ENCODE assay signal across 7 cellular contexts in the genomic region with DNA sequence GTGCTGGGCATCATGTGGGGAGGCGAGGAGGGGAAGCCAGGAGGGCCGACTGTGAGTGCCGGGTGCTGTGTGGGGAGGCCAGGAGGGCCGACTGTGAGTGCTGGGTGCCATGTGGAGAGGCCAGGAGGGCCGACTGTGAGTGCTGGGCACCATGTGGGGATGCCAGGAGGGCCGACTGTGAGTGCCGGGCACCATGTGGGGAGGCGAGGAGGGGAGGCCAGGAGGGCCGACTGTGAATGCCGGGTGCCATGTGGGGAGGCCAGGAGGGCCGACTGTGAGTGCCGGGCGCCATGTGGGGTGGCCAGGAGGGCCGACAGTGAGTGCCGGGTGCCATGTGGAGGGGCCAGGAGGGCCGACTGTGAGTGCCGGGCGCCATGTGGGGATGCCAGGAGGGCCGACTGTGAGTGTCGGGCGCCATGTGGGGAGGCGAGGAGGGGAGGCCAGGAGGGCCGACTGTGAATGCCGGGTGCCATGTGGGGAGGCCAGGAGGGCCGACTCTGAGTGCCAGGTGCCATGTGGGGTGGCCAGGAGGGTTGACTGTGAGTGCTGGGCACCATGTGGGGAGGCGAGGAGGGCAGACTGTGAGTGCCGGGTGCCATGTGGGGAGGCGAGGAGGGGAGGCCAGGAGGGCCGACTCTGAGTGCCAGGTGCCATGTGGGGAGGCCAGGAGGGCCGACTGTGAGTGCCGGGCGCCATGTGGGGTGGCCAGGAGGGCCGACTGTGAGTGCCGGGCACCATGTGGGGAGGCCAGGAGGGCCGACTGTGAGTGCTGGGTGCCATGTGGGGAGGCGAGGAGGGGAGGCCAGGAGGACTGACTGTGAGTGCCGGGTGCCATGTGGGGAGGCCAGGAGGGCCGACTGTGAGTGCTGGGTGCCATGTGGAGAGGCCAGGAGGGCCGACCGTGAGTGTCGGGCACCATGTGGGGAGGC. TPM values are rescaled to one million over a fixed set of nuclear protein-coding genes. Genes with fewer than 3 reads are reported as not detected.
DNase-seq lines count a peak whose midpoint lies in the region; ATAC-seq lines count a peak whose summit lies in the region.
"Not testable (repeated sequence)": the region's sequence is repeated elsewhere in the genome, so short reads cannot be mapped to it uniquely, and the experiment has no call there.

No MANE protein-coding gene starts in this region.

- H4K20me1 ChIP-seq in BLaER1 = not testable (repeated sequence)

- H3K4me3 ChIP-seq in BLaER1 = not testable (repeated sequence)

- H3K4me1 Mint-ChIP-seq in activated T-helper 17 cell treated with anti-CD3 and anti-CD28 coated beads, Interleukin-2, amount 50 U/mL, for 72 hours = not testable (repeated sequence)

- not testable (repeated sequence) for H3K9me3 Mint-ChIP-seq in activated T-helper 17 cell treated with anti-CD3 and anti-CD28 coated beads, Interleukin-2, amount 50 U/mL, for 72 hours

- peaks cover 83% of the 10 kb centered on the region for H3K36me3 ChIP-seq in BLaER1

- H3K36me3 Mint-ChIP-seq in activated T-helper 17 cell treated with anti-CD3 and anti-CD28 coated beads, Interleukin-2, amount 50 U/mL, for 72 hours (ENCODE audit: low read depth) = peaks cover 88% of the 10 kb centered on the region

- not testable (repeated sequence) for H3K4me3 Mint-ChIP-seq in activated T-helper 17 cell treated with anti-CD3 and anti-CD28 coated beads, Interleukin-2, amount 50 U/mL, for 72 hours

- peak overlapping the region; percentile 49 for H3K4me2 ChIP-seq in BLaER1

- not testable (repeated sequence) for ATAC-seq in activated T-helper 17 cell treated with anti-CD3 and anti-CD28 coated beads, Interleukin-2, amount 50 U/mL, for 72 hours (replicated peaks)

- not testable (repeated sequence) for H3K9ac ChIP-seq in BLaER1

- H3K27me3 Mint-ChIP-seq in activated T-helper 17 cell treated with anti-CD3 and anti-CD28 coated beads, Interleukin-2, amount 50 U/mL, for 72 hours = not testable (repeated sequence)

- H3K27ac ChIP-seq in BLaER1 = not testable (repeated sequence)
- H3K27ac ChIP-seq in cingulate gyrus (ENCODE audit: low read depth, low read length) = peak overlapping the region; percentile 1

- H3K4me1 ChIP-seq in BLaER1 = peaks cover 12% of the 10 kb centered on the region

- not testable (repeated sequence) for H3K27me3 ChIP-seq in BLaER1

- peak; percentile 62 for DNase-seq in NCI-H1694 (lab: John Stamatoyannopoulos, UW)
- DNase-seq in hippocampal formation (lab: John Stamatoyannopoulos, UW) = peak; percentile 69 to 84
- DNase-seq in midbrain (lab: John Stamatoyannopoulos, UW) = peak; percentile 89
- DNase-seq in pons (ENCODE audit: low spot score) = peak; percentile 42

- H3K9me3 ChIP-seq in BLaER1 = peaks cover 18% of the 10 kb centered on the region

- peak overlapping the region; percentile 4 for H3K27ac Mint-ChIP-seq in activated T-helper 17 cell treated with anti-CD3 and anti-CD28 coated beads, Interleukin-2, amount 50 U/mL, for 72 hours

RNA-seq across cellular contexts. Expression of gene DYNC2I1, which starts 22.1 kb away (rescaled TPM):
- 10 to 100 TPM; 13.5 to 41.1 TPM for total RNA-seq in activated T-helper 17 cell treated with anti-CD3 and anti-CD28 coated beads, Interleukin-2, amount 50 U/mL, for 72 hours

RNA-seq across cellular contexts. Expression of gene ESYT2, which starts 49.1 kb away (rescaled TPM):
- 100 to 1,000 TPM in 1 of 2 donors, 10 to 100 TPM in 1; 63.0 to 119 TPM for total RNA-seq in activated T-helper 17 cell treated with anti-CD3 and anti-CD28 coated beads, Interleukin-2, amount 50 U/mL, for 72 hours
